3 cellular contexts compared by ENCODE assay signal in the genomic region with DNA sequence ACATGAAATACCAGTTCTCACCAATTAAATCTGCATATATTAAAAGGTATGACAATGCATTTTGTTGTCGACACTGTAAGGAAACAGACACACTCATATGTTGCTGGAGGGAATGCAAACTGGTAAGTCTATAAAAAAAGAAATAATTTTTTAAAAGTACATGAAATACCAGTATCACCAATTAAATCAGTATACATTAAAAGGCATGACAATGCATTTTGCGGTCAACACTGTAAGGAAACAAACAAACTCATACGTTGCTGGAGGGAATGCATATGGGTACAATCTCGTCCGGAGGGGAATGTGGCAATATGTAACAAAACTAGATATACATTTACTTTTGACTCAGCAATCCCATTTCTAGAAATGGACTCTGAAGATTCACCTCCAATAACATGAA.
TF ChIP-seq lines count a peak whose summit lies in the region.

No MANE protein-coding gene starts in this region.

TF ChIP-seq in HepG2, 621 proteins besides CTCF, POLR2A, EP300 and RAD21 (continues in another document):
- TF ChIP-seq, protein P1, sequence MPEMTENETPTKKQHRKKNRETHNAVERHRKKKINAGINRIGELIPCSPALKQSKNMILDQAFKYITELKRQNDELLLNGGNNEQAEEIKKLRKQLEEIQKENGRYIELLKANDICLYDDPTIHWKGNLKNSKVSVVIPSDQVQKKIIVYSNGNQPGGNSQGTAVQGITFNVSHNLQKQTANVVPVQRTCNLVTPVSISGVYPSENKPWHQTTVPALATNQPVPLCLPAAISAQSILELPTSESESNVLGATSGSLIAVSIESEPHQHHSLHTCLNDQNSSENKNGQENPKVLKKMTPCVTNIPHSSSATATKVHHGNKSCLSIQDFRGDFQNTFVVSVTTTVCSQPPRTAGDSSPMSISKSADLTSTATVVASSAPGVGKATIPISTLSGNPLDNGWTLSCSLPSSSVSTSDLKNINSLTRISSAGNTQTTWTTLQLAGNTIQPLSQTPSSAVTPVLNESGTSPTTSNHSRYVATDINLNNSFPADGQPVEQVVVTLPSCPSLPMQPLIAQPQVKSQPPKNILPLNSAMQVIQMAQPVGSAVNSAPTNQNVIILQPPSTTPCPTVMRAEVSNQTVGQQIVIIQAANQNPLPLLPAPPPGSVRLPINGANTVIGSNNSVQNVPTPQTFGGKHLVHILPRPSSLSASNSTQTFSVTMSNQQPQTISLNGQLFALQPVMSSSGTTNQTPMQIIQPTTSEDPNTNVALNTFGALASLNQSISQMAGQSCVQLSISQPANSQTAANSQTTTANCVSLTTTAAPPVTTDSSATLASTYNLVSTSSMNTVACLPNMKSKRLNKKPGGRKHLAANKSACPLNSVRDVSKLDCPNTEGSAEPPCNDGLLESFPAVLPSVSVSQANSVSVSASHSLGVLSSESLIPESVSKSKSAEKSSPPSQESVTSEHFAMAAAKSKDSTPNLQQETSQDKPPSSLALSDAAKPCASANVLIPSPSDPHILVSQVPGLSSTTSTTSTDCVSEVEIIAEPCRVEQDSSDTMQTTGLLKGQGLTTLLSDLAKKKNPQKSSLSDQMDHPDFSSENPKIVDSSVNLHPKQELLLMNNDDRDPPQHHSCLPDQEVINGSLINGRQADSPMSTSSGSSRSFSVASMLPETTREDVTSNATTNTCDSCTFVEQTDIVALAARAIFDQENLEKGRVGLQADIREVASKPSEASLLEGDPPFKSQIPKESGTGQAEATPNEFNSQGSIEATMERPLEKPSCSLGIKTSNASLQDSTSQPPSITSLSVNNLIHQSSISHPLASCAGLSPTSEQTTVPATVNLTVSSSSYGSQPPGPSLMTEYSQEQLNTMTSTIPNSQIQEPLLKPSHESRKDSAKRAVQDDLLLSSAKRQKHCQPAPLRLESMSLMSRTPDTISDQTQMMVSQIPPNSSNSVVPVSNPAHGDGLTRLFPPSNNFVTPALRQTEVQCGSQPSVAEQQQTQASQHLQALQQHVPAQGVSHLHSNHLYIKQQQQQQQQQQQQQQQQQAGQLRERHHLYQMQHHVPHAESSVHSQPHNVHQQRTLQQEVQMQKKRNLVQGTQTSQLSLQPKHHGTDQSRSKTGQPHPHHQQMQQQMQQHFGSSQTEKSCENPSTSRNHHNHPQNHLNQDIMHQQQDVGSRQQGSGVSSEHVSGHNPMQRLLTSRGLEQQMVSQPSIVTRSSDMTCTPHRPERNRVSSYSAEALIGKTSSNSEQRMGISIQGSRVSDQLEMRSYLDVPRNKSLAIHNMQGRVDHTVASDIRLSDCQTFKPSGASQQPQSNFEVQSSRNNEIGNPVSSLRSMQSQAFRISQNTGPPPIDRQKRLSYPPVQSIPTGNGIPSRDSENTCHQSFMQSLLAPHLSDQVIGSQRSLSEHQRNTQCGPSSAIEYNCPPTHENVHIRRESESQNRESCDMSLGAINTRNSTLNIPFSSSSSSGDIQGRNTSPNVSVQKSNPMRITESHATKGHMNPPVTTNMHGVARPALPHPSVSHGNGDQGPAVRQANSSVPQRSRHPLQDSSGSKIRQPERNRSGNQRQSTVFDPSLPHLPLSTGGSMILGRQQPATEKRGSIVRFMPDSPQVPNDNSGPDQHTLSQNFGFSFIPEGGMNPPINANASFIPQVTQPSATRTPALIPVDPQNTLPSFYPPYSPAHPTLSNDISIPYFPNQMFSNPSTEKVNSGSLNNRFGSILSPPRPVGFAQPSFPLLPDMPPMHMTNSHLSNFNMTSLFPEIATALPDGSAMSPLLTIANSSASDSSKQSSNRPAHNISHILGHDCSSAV (CRISPR knock-in tag; IDR thresholded peaks at IDR 0.05; ENCODE audit: borderline replicate concordance), result no peak
- TF ChIP-seq, protein P2, sequence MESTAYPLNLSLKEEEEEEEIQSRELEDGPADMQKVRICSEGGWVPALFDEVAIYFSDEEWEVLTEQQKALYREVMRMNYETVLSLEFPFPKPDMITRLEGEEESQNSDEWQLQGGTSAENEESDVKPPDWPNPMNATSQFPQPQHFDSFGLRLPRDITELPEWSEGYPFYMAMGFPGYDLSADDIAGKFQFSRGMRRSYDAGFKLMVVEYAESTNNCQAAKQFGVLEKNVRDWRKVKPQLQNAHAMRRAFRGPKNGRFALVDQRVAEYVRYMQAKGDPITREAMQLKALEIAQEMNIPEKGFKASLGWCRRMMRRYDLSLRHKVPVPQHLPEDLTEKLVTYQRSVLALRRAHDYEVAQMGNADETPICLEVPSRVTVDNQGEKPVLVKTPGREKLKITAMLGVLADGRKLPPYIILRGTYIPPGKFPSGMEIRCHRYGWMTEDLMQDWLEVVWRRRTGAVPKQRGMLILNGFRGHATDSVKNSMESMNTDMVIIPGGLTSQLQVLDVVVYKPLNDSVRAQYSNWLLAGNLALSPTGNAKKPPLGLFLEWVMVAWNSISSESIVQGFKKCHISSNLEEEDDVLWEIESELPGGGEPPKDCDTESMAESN (CRISPR knock-in tag; conservative IDR thresholded peaks at IDR 0.05), result no peak
- no peak for TF ChIP-seq KLF13 (CRISPR knock-in tag; IDR thresholded peaks at IDR 0.05)
- peak; percentile 53 for TF ChIP-seq NFE2L2 (IDR thresholded peaks at IDR 0.05; ENCODE audit: low read length)

TF ChIP-seq in IMR-90, 13 proteins besides CTCF, POLR2A, EP300 and RAD21:
- TF ChIP-seq RFX5 (IDR thresholded peaks at IDR 0.05; ENCODE audit: low read depth, low read length) (no peak), MXI1 (IDR thresholded peaks at IDR 0.05; ENCODE audit: borderline replicate concordance, low read depth, low read length) (no peak), NFE2L2 (IDR thresholded peaks at IDR 0.05; ENCODE audit: low read depth, low read length) (0 out of 2 replicates have a peak, but pooled peaks have one; percentile 18)

TF ChIP-seq in K562, 482 proteins besides CTCF, POLR2A, EP300 and RAD21:
- TF ChIP-seq C11orf30 (IDR thresholded peaks at IDR 0.05; ENCODE audit: low read depth), result peak; percentile 39; the same call in 1 of the 2 replicates
- TF ChIP-seq NFE2 (IDR thresholded peaks at IDR 0.05; ENCODE audit: low read depth), result no peak; the same call in 1 of the 2 replicates
- peak; percentile 54 for TF ChIP-seq ZNF316 (IDR thresholded peaks at IDR 0.05)
- no peak for TF ChIP-seq TEAD2 (tag; IDR thresholded peaks at IDR 0.05)
- TF ChIP-seq MAFG (tag; conservative IDR thresholded peaks at IDR 0.05), result peak; percentile 42; the same call in 1 of the 2 replicates
- TF ChIP-seq ZNF707 (CRISPR knock-in tag; conservative IDR thresholded peaks at IDR 0.05), result no peak
- no peak for TF ChIP-seq ZFP30 (CRISPR knock-in tag; IDR thresholded peaks at IDR 0.05; ENCODE audit: borderline replicate concordance)
- no peak for TF ChIP-seq ZNF589 (CRISPR knock-in tag; IDR thresholded peaks at IDR 0.05; ENCODE audit: low read depth)
- TF ChIP-seq, protein P3, sequence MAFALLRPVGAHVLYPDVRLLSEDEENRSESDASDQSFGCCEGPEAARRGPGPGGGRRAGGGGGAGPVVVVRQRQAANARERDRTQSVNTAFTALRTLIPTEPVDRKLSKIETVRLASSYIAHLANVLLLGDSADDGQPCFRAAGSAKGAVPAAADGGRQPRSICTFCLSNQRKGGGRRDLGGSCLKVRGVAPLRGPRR (CRISPR knock-in tag; IDR thresholded peaks at IDR 0.05), result no peak
TF ChIP-seq in K562: peak in this region for 3.
